Comparison of ENCODE assay signal across 15 cellular contexts in the genomic region with DNA sequence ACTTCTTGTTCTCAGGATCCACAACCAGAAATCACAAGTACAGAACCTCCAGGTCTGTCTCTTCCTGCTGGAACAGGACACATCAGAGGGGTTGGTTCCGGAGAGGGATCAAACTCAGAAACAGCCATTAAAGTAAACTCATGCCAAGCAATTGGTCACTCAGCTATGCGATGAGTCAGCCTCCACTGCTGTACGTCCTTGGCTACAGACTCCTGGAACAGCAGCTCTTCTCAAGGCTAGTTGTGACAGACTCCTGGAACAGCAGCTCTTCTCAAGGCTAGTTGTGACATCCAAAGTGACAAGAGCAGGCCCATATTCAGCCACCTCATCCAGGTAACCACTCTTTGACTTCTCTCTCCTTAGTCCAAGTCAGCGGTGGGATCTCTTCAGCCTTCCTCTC. TPM values are rescaled to one million over a fixed set of nuclear protein-coding genes. Genes with fewer than 3 reads are reported as not detected.
A peak's percentile ranks its signal among the peaks of the same experiment; 100 is the strongest.
DNase-seq lines count a peak whose midpoint lies in the region; ATAC-seq, FAIRE-seq and TF ChIP-seq lines count a peak whose summit lies in the region.
"Had no signal": no experiment of that assay in that cellular context is flagged by ENCODE, and none has a peak within 500 bp of the region (broad histone marks: within the 10 kb centered on the region; RNA-seq: fewer than 3 reads in every experiment).

TSS of gene SPINK13 (plus strand) at position 239 of the 400 bp plus-strand sequence. CDS start 1,279 bp downstream, outside the sequence.

- ATAC-seq in HG03342 (IDR thresholded peaks at IDR 0.05; ENCODE audit: unreplicated experiment): no peak
- ATAC-seq: activated T-cell treated with anti-CD3 and anti-CD28 coated beads, Interleukin-2, amount 50 U/mL, for 4 hours had no signal

- CTCF ChIA-PET in Calu3 (lab: Charles Lee): interaction anchor here (0.7 to 1.4 kb wide), 6 partner anchors 12 to 130 kb away, joined by 3 to 5 read pairs (median 4); no protein-coding TSS in a partner anchor

- H3K27me3 Mint-ChIP-seq in Calu3 (ENCODE audit: unreplicated experiment): no peaks in the 10 kb centered on the region
- H3K27me3 Mint-ChIP-seq: CD4-positive, CD25-positive, alpha-beta regulatory T cell had no signal

- no peak for FAIRE-seq in HTR-8/SVneo (lab: Jason Lieb, UNC)
- FAIRE-seq in bronchial epithelial cell (lab: Jason Lieb, UNC): no peak
- FAIRE-seq: islet of Langerhans had no signal

- H3K27ac ChIP-seq in suprapubic skin (no peak within 1 kb of the TSS), esophagus muscularis mucosa (replicated peaks in 1 of 4) (no peak within 1 kb of the TSS)
- H3K27ac ChIP-seq: ovary had no signal

- H3K9me3 ChIP-seq in suprapubic skin (no peaks in the 10 kb centered on the region), esophagus muscularis mucosa (peaks cover 0 to 5% (median 2%) of the 10 kb centered on the region in 4 donors)
- H3K9me3 ChIP-seq: ovary had no signal

- peak within 1 kb of the TSS; percentile 88 for H3K27ac Mint-ChIP-seq in Calu3 (ENCODE audit: unreplicated experiment)
- H3K27ac Mint-ChIP-seq: CD4-positive, CD25-positive, alpha-beta regulatory T cell had no signal

- TF ChIP-seq CTCF in Calu3 (IDR thresholded peaks at IDR 0.05; ENCODE audit: unreplicated experiment) (no peak), bronchial epithelial cell (IDR thresholded peaks at IDR 0.05; ENCODE audit: insufficient read depth, low read length, severe bottlenecking) (no peak), suprapubic skin (IDR thresholded peaks at IDR 0.05) (no peak), esophagus muscularis mucosa (IDR thresholded peaks at IDR 0.05) (no peak)

- no peaks in the 10 kb centered on the region for H3K36me3 Mint-ChIP-seq in Calu3 (ENCODE audit: insufficient read depth, unreplicated experiment)
- H3K36me3 Mint-ChIP-seq: CD4-positive, CD25-positive, alpha-beta regulatory T cell had no signal

- DNase-seq in Calu3 (peak; percentile 65), HTR-8/SVneo (ENCODE audit: insufficient read length, low spot score) (peak; percentile 2), bronchial epithelial cell (ENCODE audit: low read depth) (peak; percentile 81), left kidney (ENCODE audit: low read depth, low spot score) (peak; percentile 26), suprapubic skin (ENCODE audit: low spot score in 2 of 2) (no peak), esophagus muscularis mucosa (ENCODE audit: extremely low spot score) (no peak)
- no peak for DNase-seq in activated CD4-positive, alpha-beta T cell treated with anti-CD3 and anti-CD28 coated beads, Interleukin-2, amount 50 U/mL, for 48 hours
- DNase-seq: activated T-cell treated with anti-CD3 and anti-CD28 coated beads, Interleukin-2, amount 50 U/mL, for 4 hours; CD4-positive, CD25-positive, alpha-beta regulatory T cell; NCI-H1105 had no signal

- TF ChIP-seq POLR2A in suprapubic skin (IDR thresholded peaks at IDR 0.05) (no peak), esophagus muscularis mucosa (IDR thresholded peaks at IDR 0.05; ENCODE audit: low read depth) (no peak)

- intact Hi-C loops in Calu3 (cut with micrococcal nuclease; ENCODE audit: unreplicated experiment) (no loop called here), esophagus muscularis mucosa (cut with DNase I) (no loop called here)

- no TSS peak for BruUV-seq in Calu3 (replicated peaks; lab: Mats Ljungman, UMichigan)

- H3K4me3 Mint-ChIP-seq in Calu3 (ENCODE audit: low read depth, unreplicated experiment): peak within 1 kb of the TSS; percentile 51
- H3K4me3 Mint-ChIP-seq: activated T-cell treated with anti-CD3 and anti-CD28 coated beads, Interleukin-2, amount 50 U/mL, for 4 hours had no signal

- H3K27me3 ChIP-seq in bronchial epithelial cell (ENCODE audit: control insufficient read depth, insufficient read depth, low read length) (no peaks in the 10 kb centered on the region), suprapubic skin (no peaks in the 10 kb centered on the region), esophagus muscularis mucosa (no peaks in the 10 kb centered on the region)
- H3K27me3 ChIP-seq: ovary had no signal

- H3K36me3 ChIP-seq in bronchial epithelial cell (ENCODE audit: control insufficient read depth, insufficient read depth, low read length): no peaks in the 10 kb centered on the region
- no peaks in the 10 kb centered on the region for H3K36me3 ChIP-seq in suprapubic skin
- no peaks in the 10 kb centered on the region for H3K36me3 ChIP-seq in esophagus muscularis mucosa
- H3K36me3 ChIP-seq: ovary had no signal

- no peak within 1 kb of the TSS for H3K4me3 ChIP-seq in bronchial epithelial cell (ENCODE audit: low read depth, low read length)
- H3K4me3 ChIP-seq in suprapubic skin: no peak within 1 kb of the TSS
- no peak within 1 kb of the TSS for H3K4me3 ChIP-seq in esophagus muscularis mucosa
- H3K4me3 ChIP-seq: coronary artery, ovary had no signal

- 58% methylated on average over 4 of the region's 4 CpGs for WGBS in suprapubic skin
- 60% methylated on average over 4 of the region's 4 CpGs for WGBS in esophagus muscularis mucosa

- H3K4me1 Mint-ChIP-seq in Calu3 (ENCODE audit: low read depth, unreplicated experiment): peaks cover 27% of the 10 kb centered on the region
- H3K4me1 Mint-ChIP-seq: CD4-positive, CD25-positive, alpha-beta regulatory T cell had no signal

- no peaks in the 10 kb centered on the region for H3K4me1 ChIP-seq in suprapubic skin
- no peaks in the 10 kb centered on the region for H3K4me1 ChIP-seq in esophagus muscularis mucosa

- no peak for TF ChIP-seq EP300 in suprapubic skin (IDR thresholded peaks at IDR 0.05)
- no peak for TF ChIP-seq EP300 in esophagus muscularis mucosa (IDR thresholded peaks at IDR 0.05)

- peaks cover 8% of the 10 kb centered on the region for H3K9me3 Mint-ChIP-seq in Calu3 (ENCODE audit: low read depth, unreplicated experiment)
- H3K9me3 Mint-ChIP-seq: activated T-cell treated with anti-CD3 and anti-CD28 coated beads, Interleukin-2, amount 50 U/mL, for 4 hours had no signal

RNA-seq across cellular contexts. Expression of gene SPINK13, which starts in this region (rescaled TPM):
- total RNA-seq in Calu3 (2022): not detected in 2 replicates
- total RNA-seq in bronchial epithelial cell: not detected in 2 replicates
- under 1 TPM in 1 of 4 donors, not detected in 3; 0.55 TPM for total RNA-seq in suprapubic skin
- not detected for total RNA-seq in esophagus muscularis mucosa
- total RNA-seq: activated T-cell treated with anti-CD3 and anti-CD28 coated beads, Interleukin-2, amount 50 U/mL, for 4 hours; CD4-positive, CD25-positive, alpha-beta regulatory T cell; OCI-LY7 had no signal

Comparison
In these comparisons a context has a peak if more than half of its experiments do, and no peak if none do; other contexts are left out.
1. Peak in DNase-seq in Calu3; RNA of the gene not detected or under 1 TPM.
2. Peak in DNase-seq in bronchial epithelial cell; RNA of the gene not detected or under 1 TPM.
3. DNase-seq: peak in HTR-8/SVneo (single experiment) and left kidney (single experiment); none in suprapubic skin (0 of 2), esophagus muscularis mucosa (single experiment) and activated CD4-positive, alpha-beta T cell treated with anti-CD3 and anti-CD28 coated beads, Interleukin-2, amount 50 U/mL, for 48 hours (0 of 2).